In genomic region chr11:46161201-46161600, GRCh38 we compare ENCODE assay signal across 21 cellular contexts. TPM values are rescaled to one million over a fixed set of nuclear protein-coding genes. Genes with fewer than 3 reads are reported as not detected.
DNase-seq lines count a peak whose midpoint lies in the region; ATAC-seq, FAIRE-seq and TF ChIP-seq lines count a peak whose summit lies in the region.
"Had no signal": no experiment of that assay in that cellular context is flagged by ENCODE, and none has a peak within 500 bp of the region (broad histone marks: within the 10 kb centered on the region; RNA-seq: fewer than 3 reads in every experiment).

No MANE protein-coding gene starts in this region.

- no peaks in the 10 kb centered on the region for H3K9me3 ChIP-seq in small intestine (ENCODE audit: control insufficient read depth, low read depth)
- H3K9me3 ChIP-seq: BE2C had no signal

- H3K27ac ChIP-seq in GM23338 (ENCODE audit: low read depth) (no peak overlapping the region), small intestine (ENCODE audit: low read depth in 1 of 2, low read length in 1 of 2) (no peak overlapping the region)

- H2AFZ ChIP-seq in GM23338 = peak overlapping the region; percentile 69; the same call in 1 of the 2 replicates

- TF ChIP-seq CTCF in GM23338 (conservative IDR thresholded peaks at IDR 0.05; ENCODE audit: low read depth in 2 of 2) = no peak
- no peak for TF ChIP-seq CTCF in fibroblast of villous mesenchyme (IDR thresholded peaks at IDR 0.05; ENCODE audit: insufficient read depth, low read depth, low read length)

- H3K27me3 Mint-ChIP-seq in GM23338 (ENCODE audit: insufficient read depth, low read depth, poor library complexity) = peaks cover 4% of the 10 kb centered on the region

- no peaks in the 10 kb centered on the region for H3K9me2 ChIP-seq in GM23338 (ENCODE audit: insufficient read depth)

- H3K4me1 ChIP-seq in GM23338 (ENCODE audit: insufficient read depth) (no peaks in the 10 kb centered on the region), small intestine (ENCODE audit: control insufficient read depth in 2 of 2, insufficient read depth in 1 of 2, low read depth in 1 of 2, low read length in 1 of 2) (no peaks in the 10 kb centered on the region)
- H3K4me1 ChIP-seq: BE2C had no signal

- H3K9me3 Mint-ChIP-seq in GM23338 = no peaks in the 10 kb centered on the region
- H3K9me3 Mint-ChIP-seq: HFFc6 had no signal

- ATAC-seq in GM23338 (no peak), HG02759 (IDR thresholded peaks at IDR 0.05; ENCODE audit: unreplicated experiment) (no peak)
- ATAC-seq: HCT116 had no signal

- H3K4me2 ChIP-seq in GM23338 = no peak overlapping the region

- WGBS in small intestine, 3 donors = 77 to 78% (median 77%) methylated on average over 7 of the region's 7 CpGs

- H3F3A ChIP-seq in GM23338 (replicated peaks; ENCODE audit: low read depth) = no peaks in the 10 kb centered on the region

- FAIRE-seq in small intestine (lab: Jason Lieb, UNC) = no peak
- FAIRE-seq: GM12892, GM18507 had no signal

- H3K27ac Mint-ChIP-seq in GM23338 = no peak overlapping the region
- H3K27ac Mint-ChIP-seq: CD4-positive, CD25-positive, alpha-beta regulatory T cell; CD8-positive, alpha-beta memory T cell; HFFc6 had no signal

- H3K27me3 ChIP-seq in GM23338 (ENCODE audit: insufficient read depth) = no peaks in the 10 kb centered on the region
- no peaks in the 10 kb centered on the region for H3K27me3 ChIP-seq in small intestine (ENCODE audit: control insufficient read depth in 2 of 2, insufficient read depth in 2 of 2, low read length in 2 of 2)
- H3K27me3 ChIP-seq: BE2C had no signal

- no peaks in the 10 kb centered on the region for H3K36me3 Mint-ChIP-seq in GM23338 (ENCODE audit: low read depth)
- H3K36me3 Mint-ChIP-seq: CD4-positive, CD25-positive, alpha-beta regulatory T cell had no signal

- no peaks in the 10 kb centered on the region for H3K79me2 ChIP-seq in GM23338 (replicated peaks; ENCODE audit: insufficient read depth)

- H3K36me3 ChIP-seq in GM23338 (ENCODE audit: insufficient read depth) (no peaks in the 10 kb centered on the region), small intestine (ENCODE audit: control insufficient read depth in 2 of 2, insufficient read depth in 2 of 2, low read length in 2 of 2) (no peaks in the 10 kb centered on the region)
- H3K36me3 ChIP-seq: BE2C had no signal

- no peaks in the 10 kb centered on the region for H4K20me1 ChIP-seq in GM23338 (replicated peaks; ENCODE audit: insufficient read depth)

- H3K4me3 ChIP-seq in GM23338 = no peak overlapping the region
- H3K4me3 ChIP-seq in fibroblast of villous mesenchyme (ENCODE audit: low read depth, low read length) = no peak overlapping the region
- no peak overlapping the region for H3K4me3 ChIP-seq in small intestine (ENCODE audit: low read depth in 1 of 2, low read length in 2 of 2)

- H3K4me3 Mint-ChIP-seq in GM23338 = no peak overlapping the region
- H3K4me3 Mint-ChIP-seq: CD4-positive, CD25-positive, alpha-beta regulatory T cell; CD8-positive, alpha-beta memory T cell; HFFc6 had no signal

- DNase-seq in GM23338 (ENCODE audit: low spot score) (no peak), amniotic epithelial cell (ENCODE audit: low read depth) (peak; percentile 10), fibroblast of villous mesenchyme (ENCODE audit: low read depth) (peak; percentile 3), small intestine (peak; percentile 18), DMS53 (lab: John Stamatoyannopoulos, UW) (no peak), hepatic stellate cell (ENCODE audit: low spot score) (no peak)
- DNase-seq: ACHN; BE2C; C1 segment of cervical spinal cord; CD4-positive, CD25-positive, alpha-beta regulatory T cell; CD8-positive, alpha-beta memory T cell; COR-L47; DMS79; GDM1; GOT3; H7; HFFc6 had no signal

- H3K4me1 Mint-ChIP-seq in GM23338 = 0 out of 3 replicates have a peak, but pooled peaks cover 3% of the 10 kb centered on the region
- H3K4me1 Mint-ChIP-seq: CD8-positive, alpha-beta memory T cell had no signal

TF ChIP-seq in GM23338, 12 proteins besides CTCF, POLR2A, EP300 and RAD21:
- TF ChIP-seq, protein P1, sequence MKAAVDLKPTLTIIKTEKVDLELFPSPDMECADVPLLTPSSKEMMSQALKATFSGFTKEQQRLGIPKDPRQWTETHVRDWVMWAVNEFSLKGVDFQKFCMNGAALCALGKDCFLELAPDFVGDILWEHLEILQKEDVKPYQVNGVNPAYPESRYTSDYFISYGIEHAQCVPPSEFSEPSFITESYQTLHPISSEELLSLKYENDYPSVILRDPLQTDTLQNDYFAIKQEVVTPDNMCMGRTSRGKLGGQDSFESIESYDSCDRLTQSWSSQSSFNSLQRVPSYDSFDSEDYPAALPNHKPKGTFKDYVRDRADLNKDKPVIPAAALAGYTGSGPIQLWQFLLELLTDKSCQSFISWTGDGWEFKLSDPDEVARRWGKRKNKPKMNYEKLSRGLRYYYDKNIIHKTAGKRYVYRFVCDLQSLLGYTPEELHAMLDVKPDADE (IDR thresholded peaks at IDR 0.05) = no peak
- TF ChIP-seq ZNF114 (CRISPR knock-in tag; IDR thresholded peaks at IDR 0.05) (no peak), ZNF331 (CRISPR knock-in tag; IDR thresholded peaks at IDR 0.05; ENCODE audit: low read depth) (no peak), CREB1 (CRISPR knock-in tag; IDR thresholded peaks at IDR 0.05; ENCODE audit: low read depth) (no peak), EZH2 (IDR thresholded peaks at IDR 0.05; ENCODE audit: low read depth, unreplicated experiment) (no peak)
- TF ChIP-seq, protein P2, sequence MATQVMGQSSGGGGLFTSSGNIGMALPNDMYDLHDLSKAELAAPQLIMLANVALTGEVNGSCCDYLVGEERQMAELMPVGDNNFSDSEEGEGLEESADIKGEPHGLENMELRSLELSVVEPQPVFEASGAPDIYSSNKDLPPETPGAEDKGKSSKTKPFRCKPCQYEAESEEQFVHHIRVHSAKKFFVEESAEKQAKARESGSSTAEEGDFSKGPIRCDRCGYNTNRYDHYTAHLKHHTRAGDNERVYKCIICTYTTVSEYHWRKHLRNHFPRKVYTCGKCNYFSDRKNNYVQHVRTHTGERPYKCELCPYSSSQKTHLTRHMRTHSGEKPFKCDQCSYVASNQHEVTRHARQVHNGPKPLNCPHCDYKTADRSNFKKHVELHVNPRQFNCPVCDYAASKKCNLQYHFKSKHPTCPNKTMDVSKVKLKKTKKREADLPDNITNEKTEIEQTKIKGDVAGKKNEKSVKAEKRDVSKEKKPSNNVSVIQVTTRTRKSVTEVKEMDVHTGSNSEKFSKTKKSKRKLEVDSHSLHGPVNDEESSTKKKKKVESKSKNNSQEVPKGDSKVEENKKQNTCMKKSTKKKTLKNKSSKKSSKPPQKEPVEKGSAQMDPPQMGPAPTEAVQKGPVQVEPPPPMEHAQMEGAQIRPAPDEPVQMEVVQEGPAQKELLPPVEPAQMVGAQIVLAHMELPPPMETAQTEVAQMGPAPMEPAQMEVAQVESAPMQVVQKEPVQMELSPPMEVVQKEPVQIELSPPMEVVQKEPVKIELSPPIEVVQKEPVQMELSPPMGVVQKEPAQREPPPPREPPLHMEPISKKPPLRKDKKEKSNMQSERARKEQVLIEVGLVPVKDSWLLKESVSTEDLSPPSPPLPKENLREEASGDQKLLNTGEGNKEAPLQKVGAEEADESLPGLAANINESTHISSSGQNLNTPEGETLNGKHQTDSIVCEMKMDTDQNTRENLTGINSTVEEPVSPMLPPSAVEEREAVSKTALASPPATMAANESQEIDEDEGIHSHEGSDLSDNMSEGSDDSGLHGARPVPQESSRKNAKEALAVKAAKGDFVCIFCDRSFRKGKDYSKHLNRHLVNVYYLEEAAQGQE (IDR thresholded peaks at IDR 0.05; ENCODE audit: unreplicated experiment) = no peak

RNA-seq across cellular contexts. Expression of gene PHF21A, which starts 39.9 kb away (rescaled TPM):
- total RNA-seq in GM23338 (2014; rRNA removed; shearing (Covaris generic)) = 14.2 and 23.6 TPM in 2 replicates
- polyA plus RNA-seq in GM23338 (2016; fragmentation: Nextera tagmentation; extraction: Ambion mirVana) = 18.7 and 21.7 TPM in 2 replicates
- 12.9 and 15.5 TPM in 2 replicates for total RNA-seq in fibroblast of villous mesenchyme
- 10 to 100 TPM in 1 of 3 donors, 1 to 10 TPM in 2; 4.9 to 10.5 (median 4.9) TPM for polyA plus RNA-seq in small intestine

Comparison
In these comparisons a context has a peak if more than half of its experiments do, and no peak if none do; other contexts are left out.
1. DNase-seq: peak in amniotic epithelial cell (single experiment), fibroblast of villous mesenchyme (single experiment) and small intestine (single experiment); none in GM23338 (single experiment), DMS53 (single experiment) and hepatic stellate cell (single experiment).